ENCODE assay signal across 24 cellular contexts in the genomic region with DNA sequence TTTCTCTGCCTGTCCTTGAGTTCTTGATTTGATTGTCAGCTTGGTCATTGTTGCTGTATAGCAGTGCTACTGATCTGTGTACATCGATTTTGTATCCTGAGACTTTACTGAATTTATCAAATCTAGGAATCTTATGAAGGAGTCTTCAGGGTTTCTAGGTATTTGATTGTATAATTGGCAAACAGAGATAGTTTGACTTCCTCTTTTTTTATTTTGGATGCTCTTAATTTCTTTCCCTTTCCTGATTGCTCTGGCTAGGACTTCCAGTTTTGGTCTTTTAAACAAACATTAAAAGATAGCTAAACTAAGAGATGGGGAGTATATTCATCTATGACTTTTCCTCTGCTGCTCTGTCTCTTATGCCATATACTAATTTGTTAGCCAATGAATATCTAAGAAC.
"Had no signal": no experiment of that assay in that cellular context is flagged by ENCODE, and none has a peak within 500 bp of the region (broad histone marks: within the 10 kb centered on the region; RNA-seq: fewer than 3 reads in every experiment).

No MANE protein-coding gene starts in this region.

- ATAC-seq: body of pancreas; mucosa of descending colon; natural killer cell treated with Interleukin-12 subunit alpha and Interleukin-12 subunit beta and Interleukin-15 and Interleukin-18, amount 100 ng/mL, for 72 hours had no signal

- H3K4me1 ChIP-seq: esophagus squamous epithelium, right atrium auricular region had no signal

- H3K9me3 ChIP-seq: body of pancreas, esophagus squamous epithelium, mucosa of descending colon, right atrium auricular region, tibial nerve had no signal

- H3K4me3 ChIP-seq: body of pancreas, esophagus squamous epithelium, left ventricle myocardium inferior, lung, mucosa of descending colon, right atrium auricular region, tibial nerve had no signal

- H3K27me3 ChIP-seq: body of pancreas, esophagus squamous epithelium, right atrium auricular region, tibial nerve had no signal

- DNase-seq: activated CD4-positive, alpha-beta T cell treated with anti-CD3 and anti-CD28 coated beads for 4 hours; activated CD4-positive, alpha-beta T cell treated with anti-CD3 and anti-CD28 coated beads, Interleukin-2, amount 50 U/mL, for 4 hours; activated effector memory CD4-positive, alpha-beta T cell treated with Interleukin-2 at 50 U/mL for 16 hours; activated naive CD4-positive, alpha-beta T cell treated with Interleukin-2 at 50 U/mL for 16 hours; activated T-cell treated with anti-CD3 and anti-CD28 coated beads for 4 hours; aorta; body of pancreas; dermis blood vessel endothelial cell; effector CD8-positive, alpha-beta T cell; esophagus squamous epithelium; left ventricle myocardium inferior; mucosa of descending colon; stimulated activated CD4-positive, alpha-beta T cell treated with anti-CD3 and anti-CD28 coated beads, Interleukin-15, amount 100 ng/mL, for 24 hours; stimulated activated CD4-positive, alpha-beta T cell treated with anti-CD3 and anti-CD28 coated beads, Interleukin-2, amount 100 ng/mL, for 24 hours; stimulated activated naive CD4-positive, alpha-beta T cell had no signal

- H3K27ac ChIP-seq: body of pancreas, epithelial cell of prostate, esophagus squamous epithelium, left ventricle myocardium inferior, right atrium auricular region, tibial nerve had no signal

- FAIRE-seq: colon, endometrium, frontal cortex, islet of Langerhans had no signal
